30 cellular contexts compared by ENCODE assay signal in the genomic region with DNA sequence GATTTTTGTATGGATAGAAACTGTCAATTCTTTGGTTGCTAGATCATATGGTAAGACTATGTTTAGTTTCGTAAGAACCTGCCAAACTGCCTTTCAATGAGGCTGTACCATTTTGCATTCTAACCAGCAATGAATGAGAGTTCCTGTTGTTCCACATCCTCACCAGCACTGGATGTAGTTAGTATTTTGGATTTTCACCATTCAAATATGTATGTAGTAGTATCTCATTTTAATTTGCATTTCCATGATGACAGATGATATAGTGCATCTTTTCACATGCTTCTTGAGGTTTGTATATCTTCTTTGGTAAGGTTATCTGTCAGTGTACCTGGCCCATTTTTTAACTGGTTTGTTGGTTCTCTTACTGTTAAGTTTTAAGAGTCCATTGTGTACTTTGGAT.
"Had no signal": no experiment of that assay in that cellular context is flagged by ENCODE, and none has a peak within 500 bp of the region (broad histone marks: within the 10 kb centered on the region; RNA-seq: fewer than 3 reads in every experiment).

No MANE protein-coding gene starts in this region.

- H3K36me3 ChIP-seq: neural progenitor cell, ovary, upper lobe of left lung had no signal

- H3K4me1 ChIP-seq: neural progenitor cell, parathyroid adenoma, psoas muscle, suprapubic skin, testis, tibial nerve, upper lobe of left lung, vagina had no signal

- H3K4me3 ChIP-seq: neural progenitor cell, ovary, psoas muscle, skin epidermis, smooth muscle cell, spleen, suprapubic skin, testis, tibial nerve, upper lobe of left lung, vagina had no signal

- H3K27me3 ChIP-seq: neural progenitor cell, ovary, spleen, suprapubic skin, testis, tibial nerve, upper lobe of left lung, vagina had no signal

- H3K36me3 Mint-ChIP-seq: natural killer cell had no signal

- H3K27ac ChIP-seq: neural progenitor cell, ovary, parathyroid adenoma, psoas muscle, skin epidermis, spleen, suprapubic skin, testis, tibial nerve, upper lobe of left lung, vagina had no signal

- H2AFZ ChIP-seq: neural progenitor cell, parathyroid adenoma had no signal

- H3K4me1 Mint-ChIP-seq: nephron, neural progenitor cell had no signal

- H3K4me2 ChIP-seq: neural progenitor cell, smooth muscle cell had no signal

- DNase-seq: natural killer cell; occipital lobe; ovary; posterior cingulate gyrus; psoas muscle; right cardiac atrium; spleen; stimulated activated CD4-positive, alpha-beta T cell treated with anti-CD3 and anti-CD28 coated beads, Interleukin-12 subunit alpha, Interleukin-12 subunit beta, amount 100 ng/mL, for 4 hours; stimulated activated CD4-positive, alpha-beta T cell treated with anti-CD3 and anti-CD28 coated beads, Interleukin-1b, Interleukin-23, amount 100 ng/mL, for 48 hours; stimulated activated CD4-positive, alpha-beta T cell treated with anti-CD3 and anti-CD28 coated beads, Interleukin-4, amount 100 ng/mL, for 1 hour; stimulated activated CD4-positive, alpha-beta T cell treated with anti-CD3 and anti-CD28 coated beads, Interleukin-4, amount 100 ng/mL, for 4 hours; stimulated activated CD8-positive, alpha-beta memory T cell treated with anti-CD3 and anti-CD28 coated beads, Interleukin-4, amount 100 ng/mL, for 48 hours; stimulated activated naive CD4-positive, alpha-beta T cell; stimulated activated naive CD8-positive, alpha-beta T cell treated with anti-CD3 and anti-CD28 coated beads, Interleukin-15, amount 100 ng/mL, for 72 hours; stimulated activated naive CD8-positive, alpha-beta T cell treated with anti-CD3 and anti-CD28 coated beads, Interleukin-15, Interleukin-2, amounts not matched to agents 100 U/mL and 50 U/mL, for 24 hours; substantia nigra; testis; upper lobe of left lung had no signal

- H3K79me2 ChIP-seq: parathyroid adenoma had no signal

- H3K4me3 Mint-ChIP-seq: natural killer cell; nephron; neural progenitor cell; stimulated activated memory B cell treated with anti-CD40 and anti-IgM and Interleukin-4, amounts not matched to agents 10 μg/mL and 1 μg/mL and 100 μg/mL, for 72 hours; stimulated activated naive CD8-positive, alpha-beta T cell treated with anti-CD3 and anti-CD28 coated beads, Interleukin-15, amount 100 ng/mL, for 72 hours had no signal

- FAIRE-seq: urothelium cell line had no signal

- H3K27me3 Mint-ChIP-seq: progenitor cell of endocrine pancreas; stimulated activated memory B cell treated with anti-CD40 and anti-IgM and Interleukin-4, amounts not matched to agents 10 μg/mL and 1 μg/mL and 100 μg/mL, for 72 hours; stimulated activated naive CD8-positive, alpha-beta T cell treated with anti-CD3 and anti-CD28 coated beads, Interleukin-15, amount 100 ng/mL, for 72 hours had no signal

- H3K27ac Mint-ChIP-seq: natural killer cell; nephron; neural progenitor cell; progenitor cell of endocrine pancreas; stimulated activated memory B cell treated with anti-CD40 and anti-IgM and Interleukin-4, amounts not matched to agents 10 μg/mL and 1 μg/mL and 100 μg/mL, for 72 hours; stimulated activated naive CD8-positive, alpha-beta T cell treated with anti-CD3 and anti-CD28 coated beads, Interleukin-15, amount 100 ng/mL, for 72 hours had no signal

- H3K9me3 Mint-ChIP-seq: natural killer cell; stimulated activated naive CD8-positive, alpha-beta T cell treated with anti-CD3 and anti-CD28 coated beads, Interleukin-15, amount 100 ng/mL, for 72 hours had no signal

- H3K9me3 ChIP-seq: ovary, suprapubic skin, testis, tibial nerve, upper lobe of left lung, vagina had no signal

- ATAC-seq: natural killer cell; psoas muscle; right cardiac atrium; sciatic nerve; stimulated activated memory B cell treated with anti-CD40 and anti-IgM and Interleukin-4, amounts not matched to agents 10 μg/mL and 1 μg/mL and 100 μg/mL, for 72 hours; stimulated activated naive CD8-positive, alpha-beta T cell treated with anti-CD3 and anti-CD28 coated beads, Interleukin-15, amount 100 ng/mL, for 72 hours; stimulated activated naive CD8-positive, alpha-beta T cell treated with anti-CD3 and anti-CD28 coated beads, Interleukin-15, Interleukin-2, amounts not matched to agents 100 U/mL and 50 U/mL, for 24 hours had no signal

- H3K9ac ChIP-seq: neural progenitor cell, parathyroid adenoma had no signal
